ENCODE assay signal across 10 cellular contexts in genomic region chr2:193240752-193241151, GRCh38.
DNase-seq lines count a peak whose midpoint lies in the region; ATAC-seq, FAIRE-seq and TF ChIP-seq lines count a peak whose summit lies in the region.
"Had no signal": no experiment of that assay in that cellular context is flagged by ENCODE, and none has a peak within 500 bp of the region (broad histone marks: within the 10 kb centered on the region; RNA-seq: fewer than 3 reads in every experiment).

No MANE protein-coding gene starts in this region.

- H3K4me3 ChIP-seq in NB4 (ENCODE audit: low read depth, low read length) (no peak overlapping the region), hepatocyte (no peak overlapping the region), gastrocnemius medialis (no peak overlapping the region)
- H3K4me3 ChIP-seq: SJSA1 had no signal

- H3K9me2 ChIP-seq in hepatocyte (replicated peaks; ENCODE audit: insufficient read depth), result no peaks in the 10 kb centered on the region

- ATAC-seq in GM21529 (IDR thresholded peaks at IDR 0.05; ENCODE audit: unreplicated experiment) (peak; percentile 71), gastrocnemius medialis (no peak)

- no peaks in the 10 kb centered on the region for H3K36me3 ChIP-seq in hepatocyte (replicated peaks; ENCODE audit: insufficient read depth, low read depth)
- no peaks in the 10 kb centered on the region for H3K36me3 ChIP-seq in gastrocnemius medialis
- H3K36me3 ChIP-seq: SJSA1 had no signal

- no peaks in the 10 kb centered on the region for H4K20me1 ChIP-seq in hepatocyte (ENCODE audit: insufficient read depth, poor library complexity, severe bottlenecking)

- no peaks in the 10 kb centered on the region for H3K27me3 Mint-ChIP-seq in HFFc6 (ENCODE audit: insufficient read depth)

- TF ChIP-seq CTCF in D721Med (IDR thresholded peaks at IDR 0.05; ENCODE audit: insufficient read depth, missing control alignments) (no peak), NB4 (IDR thresholded peaks at IDR 0.05; ENCODE audit: low read depth, low read length) (peak; percentile 34), hepatocyte (IDR thresholded peaks at IDR 0.05; ENCODE audit: poor library complexity) (peak; percentile 42), gastrocnemius medialis (IDR thresholded peaks at IDR 0.05 in 4 of 5, conservative IDR thresholded peaks at IDR 0.05 in 1 of 5) (no peak), HFFc6 (IDR thresholded peaks at IDR 0.05) (no peak; the same call in 1 of the 2 replicates)

- WGBS in hepatocyte (ENCODE audit: low lambda C conversion rate, missing lambda C conversion rate), result 96% methylated on average over 1 of the region's 1 CpG

- H3K36me3 Mint-ChIP-seq in HFFc6 (ENCODE audit: low read depth), result no peaks in the 10 kb centered on the region

- intact Hi-C loops in gastrocnemius medialis (cut with DNase I; ENCODE audit: low total_unique reads), result no loop called here

- no peak overlapping the region for H3K4me2 ChIP-seq in hepatocyte

- H3K4me1 ChIP-seq in hepatocyte (ENCODE audit: insufficient read depth) (no peaks in the 10 kb centered on the region), gastrocnemius medialis (no peaks in the 10 kb centered on the region)
- H3K4me1 ChIP-seq: SJSA1 had no signal

- TF ChIP-seq POLR2A in NB4 (IDR thresholded peaks at IDR 0.05; ENCODE audit: extremely low read depth, insufficient read length), result no peak
- TF ChIP-seq POLR2A in gastrocnemius medialis (IDR thresholded peaks at IDR 0.05), result no peak

- DNase-seq in D721Med (ENCODE audit: insufficient read length, low spot score), result peak; percentile 19
- peak; percentile 15 for DNase-seq in NB4 (ENCODE audit: low read depth)
- DNase-seq in hepatocyte (ENCODE audit: low spot score), result peak; percentile 19
- no peak for DNase-seq in gastrocnemius medialis
- no peak for DNase-seq in HFFc6
- no peak for DNase-seq in SW480 (ENCODE audit: low spot score)
- DNase-seq in GF-D8 (lab: John Stamatoyannopoulos, UW), result no peak

- no peak overlapping the region for H3K27ac Mint-ChIP-seq in HFFc6

- peak; percentile 63 for FAIRE-seq in D721Med (lab: Jason Lieb, UNC)
- FAIRE-seq: endothelial cell of umbilical vein had no signal

- peaks cover 9% of the 10 kb centered on the region for H3K9me3 Mint-ChIP-seq in HFFc6

- H3K4me3 Mint-ChIP-seq in HFFc6, result no peak overlapping the region

- H3K9me3 ChIP-seq in hepatocyte (ENCODE audit: low read depth), result no peaks in the 10 kb centered on the region
- no peaks in the 10 kb centered on the region for H3K9me3 ChIP-seq in gastrocnemius medialis
- H3K9me3 ChIP-seq: SJSA1 had no signal

- H3K27me3 ChIP-seq in hepatocyte (no peaks in the 10 kb centered on the region), gastrocnemius medialis (no peaks in the 10 kb centered on the region)
- H3K27me3 ChIP-seq: SJSA1 had no signal

- in situ Hi-C loops in gastrocnemius medialis (cut with MboI; ENCODE audit: low sequenced_read_pairs in 4 of 4), result no loop called here

- H2AFZ ChIP-seq in hepatocyte, result no peak overlapping the region

- no peaks in the 10 kb centered on the region for H3K4me1 Mint-ChIP-seq in HFFc6 (ENCODE audit: low read depth)

- no peaks in the 10 kb centered on the region for H3K79me2 ChIP-seq in hepatocyte

- no peak overlapping the region for H3K27ac ChIP-seq in hepatocyte
- no peak overlapping the region for H3K27ac ChIP-seq in gastrocnemius medialis
- H3K27ac ChIP-seq: SJSA1 had no signal

Comparison
In these comparisons a context has a peak if more than half of its experiments do, and no peak if none do; other contexts are left out.
1. DNase-seq: peak in D721Med (single experiment), NB4 (single experiment) and hepatocyte (single experiment); none in gastrocnemius medialis (0 of 2), HFFc6 (single experiment), SW480 (single experiment) and GF-D8 (single experiment).
2. CTCF ChIP-seq: peak in NB4 (single experiment) and hepatocyte (single experiment); none in D721Med (single experiment), gastrocnemius medialis (0 of 5) and HFFc6 (single experiment).